In genomic region chr1:22141493-22141892, GRCh38 we compare ENCODE assay signal across 10 cellular contexts. TPM values are rescaled to one million over a fixed set of nuclear protein-coding genes. Genes with fewer than 3 reads are reported as not detected.
DNase-seq lines count a peak whose midpoint lies in the region; ATAC-seq lines count a peak whose summit lies in the region.
"Had no signal": no experiment of that assay in that cellular context is flagged by ENCODE, and none has a peak within 500 bp of the region (broad histone marks: within the 10 kb centered on the region; RNA-seq: fewer than 3 reads in every experiment).

No MANE protein-coding gene starts in this region.

- H3K4me1 ChIP-seq in BLaER1 treated with 17β-estradiol and CSF1 and Interleukin-3, amounts not matched to agents 10 nM and 100 nM: peaks cover 7 to 47% (median 35%) of the 10 kb centered on the region in 10 experiments; a peak in 18 of 20 replicates
- H3K4me1 ChIP-seq in HUES6 (ENCODE audit: control insufficient read depth, insufficient read depth, low read length): peaks cover 44% of the 10 kb centered on the region
- peaks cover 43% of the 10 kb centered on the region for H3K4me1 ChIP-seq in ectodermal cell (ENCODE audit: control insufficient read depth, insufficient read depth, low read length)

- H3K27me3 Mint-ChIP-seq in naive thymus-derived CD8-positive, alpha-beta T cell: peaks cover 14 to 47% (median 40%) of the 10 kb centered on the region in 5 donors

- H4K20me1 ChIP-seq in BLaER1 treated with 17β-estradiol and CSF1 and Interleukin-3, amounts not matched to agents 10 nM and 100 nM: peaks cover 4 to 79% (median 41%) of the 10 kb centered on the region in 11 experiments; a peak in 21 of 22 replicates

- POLR2A ChIA-PET in naive thymus-derived CD8-positive, alpha-beta T cell (lab: Charles Lee): no interaction called here

- peak overlapping the region in 9 of 10 donors; percentile 36 to 72 (median 59) for H3K4me3 Mint-ChIP-seq in naive thymus-derived CD8-positive, alpha-beta T cell

- WGBS in ectodermal cell, 2 experiments: 9 to 15% methylated on average over 8 of the region's 8 CpGs

- no peak overlapping the region for H3K27ac Mint-ChIP-seq in naive thymus-derived CD8-positive, alpha-beta T cell

- ATAC-seq in naive thymus-derived CD8-positive, alpha-beta T cell: no peak
- no peak for ATAC-seq in GM21367 (IDR thresholded peaks at IDR 0.05; ENCODE audit: unreplicated experiment)

- peaks cover 4 to 21% (median 11%) of the 10 kb centered on the region in 4 donors for H3K4me1 Mint-ChIP-seq in naive thymus-derived CD8-positive, alpha-beta T cell

- no peak overlapping the region for H3K27ac ChIP-seq in BLaER1 treated with 17β-estradiol and CSF1 and Interleukin-3, amounts not matched to agents 10 nM and 100 nM
- H3K27ac ChIP-seq in HUES6 (ENCODE audit: low read depth, low read length): no peak overlapping the region
- H3K27ac ChIP-seq in ectodermal cell (ENCODE audit: insufficient read depth, low read depth, low read length, poor library complexity, severe bottlenecking): no peak overlapping the region
- H3K27ac ChIP-seq: KMS-11 had no signal

- H3K36me3 Mint-ChIP-seq in naive thymus-derived CD8-positive, alpha-beta T cell: no peaks in the 10 kb centered on the region

- H3K9me3 ChIP-seq in BLaER1 treated with 17β-estradiol and CSF1 and Interleukin-3, amounts not matched to agents 10 nM and 100 nM (replicated peaks in 1 of 11): no peaks in the 10 kb centered on the region
- no peaks in the 10 kb centered on the region for H3K9me3 ChIP-seq in HUES6 (ENCODE audit: control insufficient read depth, insufficient read depth, low read depth, low read length)
- H3K9me3 ChIP-seq in ectodermal cell (ENCODE audit: control insufficient read depth, low read length): no peaks in the 10 kb centered on the region

- H3K9ac ChIP-seq in BLaER1 treated with 17β-estradiol and CSF1 and Interleukin-3, amounts not matched to agents 10 nM and 100 nM: no peak overlapping the region
- no peak overlapping the region for H3K9ac ChIP-seq in HUES6 (ENCODE audit: low read length)
- H3K9ac ChIP-seq: KMS-11 had no signal

- H3K36me3 ChIP-seq in BLaER1 treated with 17β-estradiol and CSF1 and Interleukin-3, amounts not matched to agents 10 nM and 100 nM: no peaks in the 10 kb centered on the region
- H3K36me3 ChIP-seq in HUES6 (ENCODE audit: control insufficient read depth, insufficient read depth, low read length) (no peaks in the 10 kb centered on the region), ectodermal cell (ENCODE audit: control insufficient read depth, insufficient read depth, low read length) (no peaks in the 10 kb centered on the region)

- peak overlapping the region in 6 of 11 experiments; percentile 82 to 99 (median 94); a peak in 8 of 22 replicates for H3K4me2 ChIP-seq in BLaER1 treated with 17β-estradiol and CSF1 and Interleukin-3, amounts not matched to agents 10 nM and 100 nM
- H3K4me2 ChIP-seq: KMS-11 had no signal

- DNase-seq in naive thymus-derived CD8-positive, alpha-beta T cell: no peak
- DNase-seq in glomerular visceral epithelial cell (ENCODE audit: extremely low spot score) (no peak), GM03348 (ENCODE audit: low spot score) (no peak), NCI-H1092 treated with DMSO at 0.1 percent for 48 hours (lab: John Stamatoyannopoulos, UW) (no peak)
- DNase-seq: NCI-H524 treated with DMSO at 0.1 percent for 48 hours had no signal

- H3K4me3 ChIP-seq in BLaER1 treated with 17β-estradiol and CSF1 and Interleukin-3, amounts not matched to agents 10 nM and 100 nM: peak overlapping the region in 1 of 10 experiments; percentile 47; a peak in 1 of 20 replicates
- H3K4me3 ChIP-seq in HUES6 (ENCODE audit: low read depth, low read length) (peak overlapping the region; percentile 55), ectodermal cell (ENCODE audit: insufficient read depth, low read depth, low read length) (peak overlapping the region; percentile 55)

- no peaks in the 10 kb centered on the region for H3K9me3 Mint-ChIP-seq in naive thymus-derived CD8-positive, alpha-beta T cell

- peaks cover 56 to 80% (median 69%) of the 10 kb centered on the region in 11 experiments for H3K27me3 ChIP-seq in BLaER1 treated with 17β-estradiol and CSF1 and Interleukin-3, amounts not matched to agents 10 nM and 100 nM
- H3K27me3 ChIP-seq in HUES6 (ENCODE audit: control insufficient read depth, insufficient read depth, low read length) (peaks cover 52% of the 10 kb centered on the region), ectodermal cell (ENCODE audit: control insufficient read depth, insufficient read depth, low read length, poor library complexity, severe bottlenecking) (peaks cover 49% of the 10 kb centered on the region)

RNA-seq across cellular contexts. Expression of gene WNT4, which starts 1.4 kb away (rescaled TPM):
- 37.1 TPM for polyA plus RNA-seq in ectodermal cell (2013, experiment 1 of 4)
- polyA plus RNA-seq in ectodermal cell (2013, experiment 2 of 4): 50.1 TPM
- polyA plus RNA-seq in ectodermal cell (2013, experiment 3 of 4): 10.3 TPM
- polyA plus RNA-seq in ectodermal cell (2013, experiment 4 of 4): 10.9 TPM
- not detected for total RNA-seq in naive thymus-derived CD8-positive, alpha-beta T cell
- polyA plus RNA-seq in naive thymus-derived CD8-positive, alpha-beta T cell: not detected
